ENCODE assay signal across 19 cellular contexts in genomic region chr12:93200291-93200917, GRCh38.
DNase-seq lines count a peak whose midpoint lies in the region; ATAC-seq and TF ChIP-seq lines count a peak whose summit lies in the region.
"Had no signal": no experiment of that assay in that cellular context is flagged by ENCODE, and none has a peak within 500 bp of the region (broad histone marks: within the 10 kb centered on the region; RNA-seq: fewer than 3 reads in every experiment).

No MANE protein-coding gene starts in this region.

- peak overlapping the region in 3 of 4 donors; percentile 12 to 78 (median 25) for H3K27ac ChIP-seq in gastrocnemius medialis
- H3K27ac ChIP-seq: skin epidermis had no signal

- no peak for TF ChIP-seq POLR2A in gastrocnemius medialis (IDR thresholded peaks at IDR 0.05)

- H3K27me3 ChIP-seq in gastrocnemius medialis: no peaks in the 10 kb centered on the region

- intact Hi-C loops in gastrocnemius medialis (cut with DNase I; ENCODE audit: low total_unique reads): loop anchor here (2.0 kb wide), 1 partner anchor 18 kb away; no protein-coding TSS in a partner anchor

- in situ Hi-C loops in astrocyte of the spinal cord (cut with HindIII; ENCODE audit: low sequenced_read_pairs) (no loop called here), gastrocnemius medialis (cut with MboI; ENCODE audit: low sequenced_read_pairs in 4 of 4) (no loop called here)

- no peaks in the 10 kb centered on the region for H3K9me3 ChIP-seq in gastrocnemius medialis

- H3K4me3 ChIP-seq in astrocyte of the spinal cord (ENCODE audit: low read depth, low read length): no peak overlapping the region
- no peak overlapping the region for H3K4me3 ChIP-seq in gastrocnemius medialis
- H3K4me3 ChIP-seq: skin epidermis had no signal

- DNase-seq in astrocyte of the spinal cord (ENCODE audit: low read depth, low spot score) (peak; percentile 46), gastrocnemius medialis (peak; percentile 31 to 36), NCI-H226 (no peak), kidney glomerular epithelial cell (lab: John Stamatoyannopoulos, UW) (no peak)
- DNase-seq: activated CD4-positive, alpha-beta T cell treated with anti-CD3 and anti-CD28 coated beads, Interleukin-2, amount 10 ng/mL, durations not matched to agents 24 days and 14 days; activated naive CD8-positive, alpha-beta T cell treated with anti-CD3 and anti-CD28 coated beads, Interleukin-2, amount 10 ng/mL, durations not matched to agents 7 days and 5 days; activated T-cell treated with anti-CD3 and anti-CD28 coated beads, Interleukin-2, amount 50 U/mL, for 1 hour; cerebellar nuclear complex; glutamatergic neuron; NCI-H1417; NCI-H345; SIG-M5; stimulated activated naive CD8-positive, alpha-beta T cell treated with anti-CD3 and anti-CD28 coated beads, Interleukin-15, Interleukin-2, amounts not matched to agents 100 U/mL and 50 U/mL, for 24 hours; T-helper 9 cell had no signal

- no peak for TF ChIP-seq CTCF in astrocyte of the spinal cord (IDR thresholded peaks at IDR 0.05; ENCODE audit: low read depth, low read length)
- no peak for TF ChIP-seq CTCF in gastrocnemius medialis (IDR thresholded peaks at IDR 0.05 in 4 of 5, conservative IDR thresholded peaks at IDR 0.05 in 1 of 5)

- H3K36me3 ChIP-seq in gastrocnemius medialis: no peaks in the 10 kb centered on the region

- ATAC-seq in GM18867 (IDR thresholded peaks at IDR 0.05; ENCODE audit: unreplicated experiment) (peak; percentile 95), HG02870 (IDR thresholded peaks at IDR 0.05; ENCODE audit: unreplicated experiment) (peak; percentile 84), gastrocnemius medialis (peak; percentile 55 to 77), GM19455 (IDR thresholded peaks at IDR 0.05; ENCODE audit: unreplicated experiment) (no peak), HG03520 (IDR thresholded peaks at IDR 0.05; ENCODE audit: unreplicated experiment) (no peak)
- ATAC-seq: stimulated activated naive CD8-positive, alpha-beta T cell treated with anti-CD3 and anti-CD28 coated beads, Interleukin-15, Interleukin-2, amounts not matched to agents 100 U/mL and 50 U/mL, for 24 hours had no signal

- peaks cover 24 to 27% of the 10 kb centered on the region in 2 donors for H3K4me1 ChIP-seq in gastrocnemius medialis

Comparison
In these comparisons a context has a peak if more than half of its experiments do, and no peak if none do; other contexts are left out.
1. ATAC-seq: peak in GM18867 (single experiment), HG02870 (single experiment) and gastrocnemius medialis (2 of 2); none in GM19455 (single experiment) and HG03520 (single experiment).
2. DNase-seq: peak in astrocyte of the spinal cord (single experiment) and gastrocnemius medialis (2 of 2); none in NCI-H226 (single experiment) and kidney glomerular epithelial cell (single experiment).